Comparison of ENCODE assay signal across 1 cellular context in genomic region chr22:21560657-21561056, GRCh38. TPM values are rescaled to one million over a fixed set of nuclear protein-coding genes. Genes with fewer than 3 reads are reported as not detected.
"Had no signal": no experiment of that assay in that cellular context is flagged by ENCODE, and none has a peak within 500 bp of the region (broad histone marks: within the 10 kb centered on the region; RNA-seq: fewer than 3 reads in every experiment).

No MANE protein-coding gene starts in this region.

RNA-seq across cellular contexts. Expression of gene RIMBP3C, which starts 9.4 kb away (rescaled TPM):
- total RNA-seq: H1 had no signal
